1 cellular context compared by ENCODE assay signal in genomic region chr1:9553736-9554144, GRCh38.
A peak's percentile ranks its signal among the peaks of the same experiment; 100 is the strongest.
TF ChIP-seq lines count a peak whose summit lies in the region.

No MANE protein-coding gene starts in this region.

TF ChIP-seq in HepG2, 621 proteins besides CTCF, POLR2A, EP300 and RAD21 (continued from another document and continues in another):
- TF ChIP-seq ZHX1 (CRISPR knock-in tag; IDR thresholded peaks at IDR 0.05; ENCODE audit: low read depth), result peak; percentile 90
- peak; percentile 91 for TF ChIP-seq PPARG (CRISPR knock-in tag; conservative IDR thresholded peaks at IDR 0.05)
- TF ChIP-seq TARDBP (CRISPR knock-in tag; IDR thresholded peaks at IDR 0.05), result peak; percentile 99
- no peak for TF ChIP-seq RARG (CRISPR knock-in tag; IDR thresholded peaks at IDR 0.05; ENCODE audit: low read depth)
- no peak for TF ChIP-seq ZNF260 (CRISPR knock-in tag; IDR thresholded peaks at IDR 0.05; ENCODE audit: borderline replicate concordance, low read depth)
- TF ChIP-seq SNAPC2 (CRISPR knock-in tag; IDR thresholded peaks at IDR 0.05), result peak; percentile 94
- TF ChIP-seq ZBTB42 (CRISPR knock-in tag; IDR thresholded peaks at IDR 0.05), result no peak
- no peak for TF ChIP-seq HCFC1 (IDR thresholded peaks at IDR 0.05; ENCODE audit: low read depth, low read length)
- no peak for TF ChIP-seq IKZF1 (IDR thresholded peaks at IDR 0.05)
- 0 out of 2 replicates have a peak, but pooled peaks have one; percentile 39 for TF ChIP-seq ZNF414 (CRISPR knock-in tag; IDR thresholded peaks at IDR 0.05)
- peak; percentile 73; the same call in 1 of the 2 replicates for TF ChIP-seq KMT2A (CRISPR knock-in tag; IDR thresholded peaks at IDR 0.05)
- no peak for TF ChIP-seq ZNF780A (CRISPR knock-in tag; IDR thresholded peaks at IDR 0.05)
- TF ChIP-seq ELF3 (CRISPR knock-in tag; IDR thresholded peaks at IDR 0.05), result peak; percentile 89; the same call in 1 of the 2 replicates
- TF ChIP-seq PRDM10 (CRISPR knock-in tag; IDR thresholded peaks at IDR 0.05; ENCODE audit: low read depth), result peak; percentile 71
- TF ChIP-seq THAP11 (CRISPR knock-in tag; IDR thresholded peaks at IDR 0.05), result peak; percentile 78
- peak; percentile 67; the same call in 1 of the 2 replicates for TF ChIP-seq SMAD9 (CRISPR knock-in tag; IDR thresholded peaks at IDR 0.05)
- no peak for TF ChIP-seq EED (CRISPR knock-in tag; IDR thresholded peaks at IDR 0.05)
- peak; percentile 88; the same call in 1 of the 2 replicates for TF ChIP-seq ZNF512B (CRISPR knock-in tag; IDR thresholded peaks at IDR 0.05; ENCODE audit: borderline replicate concordance)
- TF ChIP-seq ZFX (CRISPR knock-in tag; IDR thresholded peaks at IDR 0.05; ENCODE audit: low read depth), result no peak; the same call in 1 of the 2 replicates
- no peak for TF ChIP-seq TERF1 (CRISPR knock-in tag; IDR thresholded peaks at IDR 0.05)
- no peak for TF ChIP-seq KDM5A (IDR thresholded peaks at IDR 0.05; ENCODE audit: borderline replicate concordance, low read length)
- TF ChIP-seq ZNF616 (CRISPR knock-in tag; IDR thresholded peaks at IDR 0.05; ENCODE audit: low read depth), result no peak
- TF ChIP-seq HNF4A (CRISPR knock-in tag; IDR thresholded peaks at IDR 0.05), result peak; percentile 98
- TF ChIP-seq MED1 (CRISPR knock-in tag; IDR thresholded peaks at IDR 0.05), result peak; percentile 98
- no peak for TF ChIP-seq HMGA1 (CRISPR knock-in tag; conservative IDR thresholded peaks at IDR 0.05)
- no peak for TF ChIP-seq ZNF512 (CRISPR knock-in tag; IDR thresholded peaks at IDR 0.05)
- peak; percentile 99 for TF ChIP-seq ZNF609 (CRISPR knock-in tag; IDR thresholded peaks at IDR 0.05; ENCODE audit: borderline replicate concordance)
- TF ChIP-seq SMAD1 (CRISPR knock-in tag; IDR thresholded peaks at IDR 0.05; ENCODE audit: borderline replicate concordance, low read depth), result no peak
- peak; percentile 91 for TF ChIP-seq KDM4B (CRISPR knock-in tag; IDR thresholded peaks at IDR 0.05)
- TF ChIP-seq NFE2 (CRISPR knock-in tag; IDR thresholded peaks at IDR 0.05), result no peak
- no peak for TF ChIP-seq KLF15 (CRISPR knock-in tag; IDR thresholded peaks at IDR 0.05; ENCODE audit: borderline replicate concordance)
- peak; percentile 71; the same call in 1 of the 2 replicates for TF ChIP-seq TCF7L2 (IDR thresholded peaks at IDR 0.05; ENCODE audit: low read depth, low read length)
- TF ChIP-seq NR1H2 (CRISPR knock-in tag; IDR thresholded peaks at IDR 0.05; ENCODE audit: borderline replicate concordance, low read depth), result no peak
- no peak for TF ChIP-seq ATM (IDR thresholded peaks at IDR 0.05; ENCODE audit: borderline replicate concordance)
- no peak; the same call in 1 of the 2 replicates for TF ChIP-seq ZBTB38 (CRISPR knock-in tag; IDR thresholded peaks at IDR 0.05)
- no peak for TF ChIP-seq CEBPZ (IDR thresholded peaks at IDR 0.05; ENCODE audit: low read length)
- TF ChIP-seq MEF2D (CRISPR knock-in tag; IDR thresholded peaks at IDR 0.05), result peak; percentile 98
- no peak for TF ChIP-seq ZSCAN20 (CRISPR knock-in tag; IDR thresholded peaks at IDR 0.05; ENCODE audit: borderline replicate concordance)
